ENCODE assay signal across 1 cellular context in the genomic region with DNA sequence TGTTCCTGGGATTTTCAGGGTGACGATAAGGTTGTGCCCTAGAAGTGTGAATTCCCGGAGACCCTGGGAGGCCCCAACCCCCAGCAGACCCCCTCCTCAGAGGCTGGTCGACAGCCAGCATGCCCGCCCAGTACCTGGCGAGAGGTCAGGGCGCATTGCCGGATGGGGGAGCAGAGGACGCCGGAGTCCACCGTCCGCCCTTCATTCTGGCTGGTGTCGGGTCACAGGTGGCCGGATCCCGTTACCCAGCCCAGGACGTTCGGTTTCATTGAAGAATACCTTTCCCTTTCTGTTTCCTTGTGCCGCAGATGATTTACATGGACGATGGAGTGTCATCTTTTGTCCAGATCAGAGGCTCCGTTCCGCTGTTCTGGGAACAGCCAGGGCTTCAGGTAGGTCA.
TF ChIP-seq lines count a peak whose summit lies in the region.

No MANE protein-coding gene starts in this region.

TF ChIP-seq in SK-N-SH, 30 proteins besides CTCF, POLR2A, EP300 and RAD21 (continued from another document):
- TF ChIP-seq, protein P1, sequence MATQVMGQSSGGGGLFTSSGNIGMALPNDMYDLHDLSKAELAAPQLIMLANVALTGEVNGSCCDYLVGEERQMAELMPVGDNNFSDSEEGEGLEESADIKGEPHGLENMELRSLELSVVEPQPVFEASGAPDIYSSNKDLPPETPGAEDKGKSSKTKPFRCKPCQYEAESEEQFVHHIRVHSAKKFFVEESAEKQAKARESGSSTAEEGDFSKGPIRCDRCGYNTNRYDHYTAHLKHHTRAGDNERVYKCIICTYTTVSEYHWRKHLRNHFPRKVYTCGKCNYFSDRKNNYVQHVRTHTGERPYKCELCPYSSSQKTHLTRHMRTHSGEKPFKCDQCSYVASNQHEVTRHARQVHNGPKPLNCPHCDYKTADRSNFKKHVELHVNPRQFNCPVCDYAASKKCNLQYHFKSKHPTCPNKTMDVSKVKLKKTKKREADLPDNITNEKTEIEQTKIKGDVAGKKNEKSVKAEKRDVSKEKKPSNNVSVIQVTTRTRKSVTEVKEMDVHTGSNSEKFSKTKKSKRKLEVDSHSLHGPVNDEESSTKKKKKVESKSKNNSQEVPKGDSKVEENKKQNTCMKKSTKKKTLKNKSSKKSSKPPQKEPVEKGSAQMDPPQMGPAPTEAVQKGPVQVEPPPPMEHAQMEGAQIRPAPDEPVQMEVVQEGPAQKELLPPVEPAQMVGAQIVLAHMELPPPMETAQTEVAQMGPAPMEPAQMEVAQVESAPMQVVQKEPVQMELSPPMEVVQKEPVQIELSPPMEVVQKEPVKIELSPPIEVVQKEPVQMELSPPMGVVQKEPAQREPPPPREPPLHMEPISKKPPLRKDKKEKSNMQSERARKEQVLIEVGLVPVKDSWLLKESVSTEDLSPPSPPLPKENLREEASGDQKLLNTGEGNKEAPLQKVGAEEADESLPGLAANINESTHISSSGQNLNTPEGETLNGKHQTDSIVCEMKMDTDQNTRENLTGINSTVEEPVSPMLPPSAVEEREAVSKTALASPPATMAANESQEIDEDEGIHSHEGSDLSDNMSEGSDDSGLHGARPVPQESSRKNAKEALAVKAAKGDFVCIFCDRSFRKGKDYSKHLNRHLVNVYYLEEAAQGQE (IDR thresholded peaks at IDR 0.05; ENCODE audit: low read depth, low read length) = no peak
- TF ChIP-seq NRF1 (IDR thresholded peaks at IDR 0.05; ENCODE audit: low read depth, low read length) = no peak
- TF ChIP-seq MXI1 (IDR thresholded peaks at IDR 0.05; ENCODE audit: low read depth, low read length) = no peak
- TF ChIP-seq, protein P2, sequence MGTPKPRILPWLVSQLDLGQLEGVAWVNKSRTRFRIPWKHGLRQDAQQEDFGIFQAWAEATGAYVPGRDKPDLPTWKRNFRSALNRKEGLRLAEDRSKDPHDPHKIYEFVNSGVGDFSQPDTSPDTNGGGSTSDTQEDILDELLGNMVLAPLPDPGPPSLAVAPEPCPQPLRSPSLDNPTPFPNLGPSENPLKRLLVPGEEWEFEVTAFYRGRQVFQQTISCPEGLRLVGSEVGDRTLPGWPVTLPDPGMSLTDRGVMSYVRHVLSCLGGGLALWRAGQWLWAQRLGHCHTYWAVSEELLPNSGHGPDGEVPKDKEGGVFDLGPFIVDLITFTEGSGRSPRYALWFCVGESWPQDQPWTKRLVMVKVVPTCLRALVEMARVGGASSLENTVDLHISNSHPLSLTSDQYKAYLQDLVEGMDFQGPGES (IDR thresholded peaks at IDR 0.05; ENCODE audit: low read depth, low read length) = no peak
- TF ChIP-seq GABPA (IDR thresholded peaks at IDR 0.05; ENCODE audit: low read depth) = no peak
